ENCODE assay signal across 1 cellular context in genomic region chr10:49141541-49142332, GRCh38.
TF ChIP-seq lines count a peak whose summit lies in the region.

No MANE protein-coding gene starts in this region.

TF ChIP-seq in H1, 55 proteins besides CTCF, POLR2A, EP300 and RAD21 (continued from another document):
- TF ChIP-seq ATF2 (IDR thresholded peaks at IDR 0.05; ENCODE audit: low read length) (no peak), NRF1 (IDR thresholded peaks at IDR 0.05; ENCODE audit: low read depth, low read length) (no peak), GABPA (IDR thresholded peaks at IDR 0.05; ENCODE audit: borderline replicate concordance, insufficient read depth, low read length) (no peak)
